ENCODE assay signal across 8 cellular contexts in genomic region chr16:85372627-85373372, GRCh38.
DNase-seq lines count a peak whose midpoint lies in the region; TF ChIP-seq lines count a peak whose summit lies in the region.

No MANE protein-coding gene starts in this region.

- H2AFZ ChIP-seq in osteoblast (ENCODE audit: low read length) (no peak overlapping the region), MM.1S (ENCODE audit: low read length) (no peak overlapping the region)

- H3K27ac ChIP-seq in osteoblast (ENCODE audit: low read depth, low read length), result peak overlapping the region; percentile 63
- H3K27ac ChIP-seq in MM.1S (ENCODE audit: low read length), result no peak overlapping the region

- no peak overlapping the region for H3K9ac ChIP-seq in MM.1S (ENCODE audit: low read length)

- no peak overlapping the region for H3K4me2 ChIP-seq in osteoblast (ENCODE audit: insufficient read depth, low read length)
- H3K4me2 ChIP-seq in MM.1S (ENCODE audit: low read depth, low read length), result no peak overlapping the region

- POLR2A ChIA-PET in BJ (lab: Charles Lee), result no interaction called here

- intact Hi-C loops in head of caudate nucleus (cut with DNase I), result no loop called here

- H3K4me3 ChIP-seq in BJ (ENCODE audit: low read depth, low read length) (no peak overlapping the region), MG63 (no peak overlapping the region), osteoblast (ENCODE audit: insufficient read depth, low read length) (no peak overlapping the region), MM.1S (ENCODE audit: low read length) (no peak overlapping the region)

- H3K9me2 ChIP-seq in MM.1S (replicated peaks; ENCODE audit: insufficient read depth, low read length), result no peaks in the 10 kb centered on the region

- H3K4me1 ChIP-seq in osteoblast (ENCODE audit: insufficient read depth, low read length), result peaks cover 48% of the 10 kb centered on the region
- H3K4me1 ChIP-seq in MM.1S (ENCODE audit: low read length), result no peaks in the 10 kb centered on the region

- H3K9me3 ChIP-seq in MG63 (no peaks in the 10 kb centered on the region), osteoblast (ENCODE audit: low read depth, low read length) (no peaks in the 10 kb centered on the region), MM.1S (replicated peaks; ENCODE audit: insufficient read depth, low read length) (no peaks in the 10 kb centered on the region)

- no peaks in the 10 kb centered on the region for H3K36me3 ChIP-seq in BJ (ENCODE audit: control insufficient read depth, insufficient read depth, low read length)
- H3K36me3 ChIP-seq in MG63, result no peaks in the 10 kb centered on the region
- no peaks in the 10 kb centered on the region for H3K36me3 ChIP-seq in osteoblast (ENCODE audit: insufficient read depth, low read length)
- H3K36me3 ChIP-seq in MM.1S (replicated peaks; ENCODE audit: insufficient read depth, low read length), result no peaks in the 10 kb centered on the region

- H3F3A ChIP-seq in MM.1S (ENCODE audit: insufficient read depth, low read length), result no peaks in the 10 kb centered on the region

- H4K20me1 ChIP-seq in osteoblast (ENCODE audit: insufficient read depth, low read length) (peaks cover 11% of the 10 kb centered on the region), MM.1S (ENCODE audit: insufficient read depth, low read length) (no peaks in the 10 kb centered on the region)

- H3K27me3 ChIP-seq in BJ (ENCODE audit: control insufficient read depth, insufficient read depth, low read length) (no peaks in the 10 kb centered on the region), MG63 (no peaks in the 10 kb centered on the region), osteoblast (ENCODE audit: insufficient read depth, low read length) (no peaks in the 10 kb centered on the region), MM.1S (replicated peaks; ENCODE audit: insufficient read depth, low read length) (peaks cover 44% of the 10 kb centered on the region)

- CTCF ChIA-PET in BJ (lab: Yijun Ruan, JAX), result interaction anchor here (0.6 to 4.2 kb wide), 6 partner anchors 18 to 346 kb away, joined by 3 to 24 read pairs (median 4); no protein-coding TSS in a partner anchor

- peaks cover 14% of the 10 kb centered on the region for H3K79me2 ChIP-seq in osteoblast (ENCODE audit: insufficient read depth, low read length)
- H3K79me2 ChIP-seq in MM.1S (ENCODE audit: low read length), result no peaks in the 10 kb centered on the region

- no peak for TF ChIP-seq CTCF in BJ (IDR thresholded peaks at IDR 0.05; ENCODE audit: insufficient read depth, low read depth, low read length)
- no peak for TF ChIP-seq CTCF in osteoblast (IDR thresholded peaks at IDR 0.05; ENCODE audit: extremely low read depth, low read depth, low read length)
- TF ChIP-seq CTCF in MM.1S (IDR thresholded peaks at IDR 0.05; ENCODE audit: low read length), result no peak

- DNase-seq in BJ (ENCODE audit: low read depth), result peak; percentile 47
- peak; percentile 71 for DNase-seq in MG63
- peak; percentile 75 for DNase-seq in astrocyte of the hippocampus (ENCODE audit: low read depth, low spot score)
- DNase-seq in osteoblast (ENCODE audit: insufficient read length, low spot score, missing footprints), result peak; percentile 97
- no peak for DNase-seq in NCI-H82 (lab: John Stamatoyannopoulos, UW)
- DNase-seq in NCI-H1417 treated with DMSO at 0.1 percent for 48 hours (lab: John Stamatoyannopoulos, UW), result no peak
- no peak for DNase-seq in head of caudate nucleus
- no peak for DNase-seq in MM.1S

Comparison
In these comparisons a context has a peak if more than half of its experiments do, and no peak if none do; other contexts are left out.
1. DNase-seq: peak in BJ (single experiment), MG63 (single experiment), astrocyte of the hippocampus (single experiment) and osteoblast (single experiment); none in NCI-H82 (single experiment), NCI-H1417 treated with DMSO at 0.1 percent for 48 hours (single experiment), head of caudate nucleus (0 of 42) and MM.1S (single experiment).